Comparison of ENCODE assay signal across 27 cellular contexts in the genomic region with DNA sequence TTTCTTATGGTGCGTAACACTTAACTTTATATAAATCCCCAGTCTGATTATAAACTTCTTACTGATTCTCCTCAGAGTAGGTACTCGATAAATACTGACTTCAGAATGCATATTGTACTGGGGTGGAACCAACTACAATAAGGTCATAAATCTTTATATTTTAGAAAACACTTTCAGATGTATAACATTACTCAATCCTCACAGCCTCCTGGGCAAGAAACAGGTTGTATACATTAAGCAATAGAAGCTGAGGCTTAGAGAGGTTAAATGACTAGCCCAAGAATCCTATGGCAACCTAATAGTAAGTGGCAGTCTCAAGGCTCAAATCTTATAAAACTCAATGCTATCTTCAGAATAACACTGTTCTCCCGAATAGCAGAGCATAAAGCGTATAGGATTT. TPM values are rescaled to one million over a fixed set of nuclear protein-coding genes. Genes with fewer than 3 reads are reported as not detected.
"Had no signal": no experiment of that assay in that cellular context is flagged by ENCODE, and none has a peak within 500 bp of the region (broad histone marks: within the 10 kb centered on the region; RNA-seq: fewer than 3 reads in every experiment).

No MANE protein-coding gene starts in this region.

- ATAC-seq: activated naive CD4-positive, alpha-beta T cell treated with anti-CD3 and anti-CD28 coated beads, Interleukin-2, amount 50 U/mL, for 72 hours; esophagus mucosa; left lung; pancreas; psoas muscle; right cardiac atrium; stimulated activated naive CD8-positive, alpha-beta T cell treated with anti-CD3 and anti-CD28 coated beads, Interleukin-15, amount 100 ng/mL, for 72 hours had no signal

- H3K27ac Mint-ChIP-seq: activated CD4-positive, alpha-beta memory T cell treated with anti-CD3 and anti-CD28 coated beads for 36 hours; activated naive CD4-positive, alpha-beta T cell treated with anti-CD3 and anti-CD28 coated beads, Interleukin-2, amount 50 U/mL, for 72 hours; activated T-helper 1 cell treated with anti-CD3 and anti-CD28 coated beads, Interleukin-12 subunit alpha, Interleukin-12 subunit beta, Interleukin-2, Interleukin-4 antibody, amounts not matched to agents 30 ng/mL and 10 ng/mL and 1 ng/mL, durations not matched to agents 14 hours and 24 hours and 36 hours; nephron progenitor cell; stimulated activated naive CD8-positive, alpha-beta T cell treated with anti-CD3 and anti-CD28 coated beads, Interleukin-15, amount 100 ng/mL, for 72 hours had no signal

- H3K4me3 ChIP-seq: adrenal gland, ascending aorta, hepatocyte, left lung, pancreas, psoas muscle, tibial artery had no signal

- H3K9me3 ChIP-seq: adrenal gland, ascending aorta, left lung, pancreas, psoas muscle, tibial artery had no signal

- H3K4me3 Mint-ChIP-seq: activated CD4-positive, alpha-beta memory T cell treated with anti-CD3 and anti-CD28 coated beads for 36 hours; activated T-helper 1 cell treated with anti-CD3 and anti-CD28 coated beads, Interleukin-12 subunit alpha, Interleukin-12 subunit beta, Interleukin-2, Interleukin-4 antibody, amounts not matched to agents 30 ng/mL and 10 ng/mL and 1 ng/mL, durations not matched to agents 14 hours and 24 hours and 36 hours; immature natural killer cell; nephron progenitor cell; stimulated activated naive CD8-positive, alpha-beta T cell treated with anti-CD3 and anti-CD28 coated beads, Interleukin-15, amount 100 ng/mL, for 72 hours had no signal

- H3K27me3 Mint-ChIP-seq: activated CD4-positive, alpha-beta memory T cell treated with anti-CD3 and anti-CD28 coated beads for 36 hours; stimulated activated naive CD8-positive, alpha-beta T cell treated with anti-CD3 and anti-CD28 coated beads, Interleukin-15, amount 100 ng/mL, for 72 hours had no signal

- H3K4me1 ChIP-seq: ascending aorta had no signal

- H3K36me3 ChIP-seq: adrenal gland, ascending aorta, brain microvascular endothelial cell, pancreas, tibial artery had no signal

- DNase-seq: activated CD4-positive, alpha-beta memory T cell treated with anti-CD3 and anti-CD28 coated beads for 36 hours; activated CD4-positive, alpha-beta T cell treated with anti-CD3 and anti-CD28 coated beads for 48 hours; activated CD4-positive, CD25-positive, alpha-beta regulatory T cell; adrenal gland; brain microvascular endothelial cell; caudate nucleus; effector memory CD4-positive, alpha-beta T cell; foreskin melanocyte; glutamatergic neuron; immature natural killer cell; left lung; mammary epithelial cell; midbrain; nephron progenitor cell; pancreas; psoas muscle; right cardiac atrium; stimulated activated CD4-positive, alpha-beta T cell treated with anti-CD3 and anti-CD28 coated beads, Interleukin-12 subunit alpha, Interleukin-12 subunit beta, amount 100 ng/mL, for 4 hours; stimulated activated naive CD8-positive, alpha-beta T cell treated with anti-CD3 and anti-CD28 coated beads, Interleukin-15, amount 100 ng/mL, for 72 hours; T-helper 1 cell; T-helper 9 cell; tibial artery had no signal

- H3K9me3 Mint-ChIP-seq: activated T-helper 1 cell treated with anti-CD3 and anti-CD28 coated beads, Interleukin-12 subunit alpha, Interleukin-12 subunit beta, Interleukin-2, Interleukin-4 antibody, amounts not matched to agents 30 ng/mL and 10 ng/mL and 1 ng/mL, durations not matched to agents 14 hours and 24 hours and 36 hours; immature natural killer cell; stimulated activated naive CD8-positive, alpha-beta T cell treated with anti-CD3 and anti-CD28 coated beads, Interleukin-15, amount 100 ng/mL, for 72 hours had no signal

RNA-seq across cellular contexts. Expression of a gene that starts 15.6 kb away (rescaled TPM):
- total RNA-seq: ascending aorta, mammary epithelial cell, right cardiac atrium had no signal
